1 cellular context compared by ENCODE assay signal in the genomic region with DNA sequence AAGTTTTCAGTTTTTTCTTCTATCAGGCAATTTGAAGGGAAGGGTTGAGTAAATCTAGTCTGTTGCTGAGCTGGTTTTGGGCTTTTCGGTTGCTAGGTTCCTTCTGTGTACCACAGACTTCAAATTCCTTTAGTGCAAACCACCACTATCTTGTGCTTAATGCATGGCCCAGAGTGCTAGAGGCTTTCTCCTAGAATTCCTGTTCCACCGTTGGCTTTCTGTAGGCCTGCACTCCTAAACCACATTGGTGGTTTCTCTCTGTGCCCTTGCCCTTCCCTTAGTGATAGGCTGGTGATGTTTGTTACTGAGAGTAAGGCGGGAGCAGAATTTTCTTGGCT.
TF ChIP-seq lines count a peak whose summit lies in the region.

No MANE protein-coding gene starts in this region.

TF ChIP-seq in SK-N-SH, 30 proteins besides CTCF, POLR2A, EP300 and RAD21:
- TF ChIP-seq IRF3 (IDR thresholded peaks at IDR 0.05; ENCODE audit: low read depth, low read length) (no peak), MEF2A (IDR thresholded peaks at IDR 0.05; ENCODE audit: borderline replicate concordance, low read depth) (no peak), GABPA (IDR thresholded peaks at IDR 0.05; ENCODE audit: low read depth) (no peak), MAX (IDR thresholded peaks at IDR 0.05; ENCODE audit: low read depth) (peak; percentile 5; the same call in 1 of the 2 replicates)
